ENCODE assay signal across 29 cellular contexts in genomic region chr10:79601939-79602338, GRCh38. TPM values are rescaled to one million over a fixed set of nuclear protein-coding genes. Genes with fewer than 3 reads are reported as not detected.
"Had no signal": no experiment of that assay in that cellular context is flagged by ENCODE, and none has a peak within 500 bp of the region (broad histone marks: within the 10 kb centered on the region; RNA-seq: fewer than 3 reads in every experiment).

No MANE protein-coding gene starts in this region.

- H3K27ac ChIP-seq: breast epithelium, coronary artery, Peyer's patch, SJSA1 had no signal

- H3K27me3 ChIP-seq: breast epithelium, Peyer's patch had no signal

- H3K4me3 ChIP-seq: breast epithelium, coronary artery, Peyer's patch, SJSA1 had no signal

- H3K36me3 ChIP-seq: breast epithelium, Peyer's patch, SJSA1 had no signal

- H3K9me3 Mint-ChIP-seq: activated naive CD4-positive, alpha-beta T cell treated with anti-CD3 and anti-CD28 coated beads, Interleukin-2, amount 50 U/mL, for 24 hours had no signal

- H3K27me3 Mint-ChIP-seq: activated naive CD4-positive, alpha-beta T cell treated with anti-CD3 and anti-CD28 coated beads, Interleukin-2, amount 50 U/mL, for 24 hours; T-helper 17 cell had no signal

- ATAC-seq: activated CD8-positive, alpha-beta memory T cell treated with anti-CD3 and anti-CD28 coated beads, Interleukin-2, amount 10 ng/mL, durations not matched to agents 7 days and 5 days; SK-N-SH treated with all-trans-retinoic acid at 6 μM for 48 hours; T-helper 17 cell; WTC11 had no signal

- H3K27ac Mint-ChIP-seq: activated CD4-positive, alpha-beta T cell treated with anti-CD3 and anti-CD28 coated beads, Interleukin-2, amount 10 ng/mL, durations not matched to agents 24 days and 14 days; activated CD8-positive, alpha-beta memory T cell treated with anti-CD3 and anti-CD28 coated beads, Interleukin-2, amount 10 ng/mL, durations not matched to agents 7 days and 5 days; activated naive CD4-positive, alpha-beta T cell treated with anti-CD3 and anti-CD28 coated beads, Interleukin-2, amount 50 U/mL, for 24 hours; activated T-cell treated with anti-CD3 and anti-CD28 coated beads, Interleukin-2, amount 50 U/mL, for 24 hours; activated T-helper 1 cell treated with anti-CD3 and anti-CD28 coated beads, Interleukin-12 subunit alpha, Interleukin-12 subunit beta, Interleukin-2, Interleukin-4 antibody, amounts not matched to agents 30 ng/mL and 10 ng/mL and 1 ng/mL, durations not matched to agents 14 hours and 24 hours and 36 hours; T-helper 17 cell; WTC11 had no signal

- H3K4me3 Mint-ChIP-seq: activated CD4-positive, alpha-beta T cell treated with anti-CD3 and anti-CD28 coated beads, Interleukin-2, amount 10 ng/mL, durations not matched to agents 24 days and 14 days; activated CD8-positive, alpha-beta memory T cell treated with anti-CD3 and anti-CD28 coated beads, Interleukin-2, amount 10 ng/mL, durations not matched to agents 7 days and 5 days; activated naive CD4-positive, alpha-beta T cell treated with anti-CD3 and anti-CD28 coated beads, Interleukin-2, amount 50 U/mL, for 24 hours; activated T-cell treated with anti-CD3 and anti-CD28 coated beads, Interleukin-2, amount 50 U/mL, for 24 hours; activated T-helper 1 cell treated with anti-CD3 and anti-CD28 coated beads, Interleukin-12 subunit alpha, Interleukin-12 subunit beta, Interleukin-2, Interleukin-4 antibody, amounts not matched to agents 30 ng/mL and 10 ng/mL and 1 ng/mL, durations not matched to agents 14 hours and 24 hours and 36 hours; T-helper 17 cell; WTC11 had no signal

- DNase-seq: activated CD4-positive, alpha-beta T cell treated with anti-CD3 and anti-CD28 coated beads, Interleukin-2, amount 10 ng/mL, durations not matched to agents 24 days and 14 days; activated CD4-positive, alpha-beta T cell treated with anti-CD3 and anti-CD28 coated beads, Interleukin-2, amount 50 U/mL, for 48 hours; activated CD4-positive, CD25-positive, alpha-beta regulatory T cell treated with anti-CD3 and anti-CD28 coated beads, Interleukin-2, amount 50 U/mL, for 72 hours; activated CD8-positive, alpha-beta memory T cell treated with anti-CD3 and anti-CD28 coated beads, Interleukin-2, amount 10 ng/mL, durations not matched to agents 7 days and 5 days; activated effector memory CD4-positive, alpha-beta T cell treated with Interleukin-2 at 50 U/mL for 16 hours; activated naive CD4-positive, alpha-beta T cell; activated T-cell treated with anti-CD3 and anti-CD28 coated beads, Interleukin-2, amount 50 U/mL, for 24 hours; aorta; caudate nucleus; NCI-H1105 treated with DMSO at 0.1 percent for 48 hours; NCI-H1436 treated with DMSO at 0.1 percent for 48 hours; NCI-H187; NCI-H2081; NCI-H510A treated with DMSO at 0.1 percent for 48 hours; NCI-H69; OCI-M1; Peyer's patch; SHP77; T-helper 17 cell; T-helper 9 cell had no signal

- H3K4me1 Mint-ChIP-seq: activated CD4-positive, alpha-beta T cell treated with anti-CD3 and anti-CD28 coated beads, Interleukin-2, amount 10 ng/mL, durations not matched to agents 24 days and 14 days; activated naive CD4-positive, alpha-beta T cell treated with anti-CD3 and anti-CD28 coated beads, Interleukin-2, amount 50 U/mL, for 24 hours; T-helper 17 cell had no signal

- H3K36me3 Mint-ChIP-seq: activated naive CD4-positive, alpha-beta T cell treated with anti-CD3 and anti-CD28 coated beads, Interleukin-2, amount 50 U/mL, for 24 hours had no signal

- H3K4me1 ChIP-seq: breast epithelium, Peyer's patch, SJSA1 had no signal

RNA-seq across cellular contexts. Expression of gene SFTPA1, which starts 8.8 kb away (rescaled TPM):
- total RNA-seq: activated CD4-positive, alpha-beta T cell treated with anti-CD3 and anti-CD28 coated beads, Interleukin-2, amount 10 ng/mL, durations not matched to agents 24 days and 14 days; activated CD8-positive, alpha-beta memory T cell treated with anti-CD3 and anti-CD28 coated beads, Interleukin-2, amount 10 ng/mL, durations not matched to agents 7 days and 5 days; activated T-helper 1 cell treated with anti-CD3 and anti-CD28 coated beads, Interleukin-12 subunit alpha, Interleukin-12 subunit beta, Interleukin-2, Interleukin-4 antibody, amounts not matched to agents 30 ng/mL and 10 ng/mL and 1 ng/mL, durations not matched to agents 14 hours and 24 hours and 36 hours; breast epithelium; chondrocyte; MCF 10A; Peyer's patch; SJSA1; T-helper 17 cell had no signal

RNA-seq across cellular contexts. Expression of gene SFTPA2, which starts 41.7 kb away (rescaled TPM):
- total RNA-seq: activated CD4-positive, alpha-beta T cell treated with anti-CD3 and anti-CD28 coated beads, Interleukin-2, amount 10 ng/mL, durations not matched to agents 24 days and 14 days; activated CD8-positive, alpha-beta memory T cell treated with anti-CD3 and anti-CD28 coated beads, Interleukin-2, amount 10 ng/mL, durations not matched to agents 7 days and 5 days; activated T-helper 1 cell treated with anti-CD3 and anti-CD28 coated beads, Interleukin-12 subunit alpha, Interleukin-12 subunit beta, Interleukin-2, Interleukin-4 antibody, amounts not matched to agents 30 ng/mL and 10 ng/mL and 1 ng/mL, durations not matched to agents 14 hours and 24 hours and 36 hours; chondrocyte; MCF 10A; Peyer's patch; SJSA1; T-helper 17 cell had no signal
